18 cellular contexts compared by ENCODE assay signal in the genomic region with DNA sequence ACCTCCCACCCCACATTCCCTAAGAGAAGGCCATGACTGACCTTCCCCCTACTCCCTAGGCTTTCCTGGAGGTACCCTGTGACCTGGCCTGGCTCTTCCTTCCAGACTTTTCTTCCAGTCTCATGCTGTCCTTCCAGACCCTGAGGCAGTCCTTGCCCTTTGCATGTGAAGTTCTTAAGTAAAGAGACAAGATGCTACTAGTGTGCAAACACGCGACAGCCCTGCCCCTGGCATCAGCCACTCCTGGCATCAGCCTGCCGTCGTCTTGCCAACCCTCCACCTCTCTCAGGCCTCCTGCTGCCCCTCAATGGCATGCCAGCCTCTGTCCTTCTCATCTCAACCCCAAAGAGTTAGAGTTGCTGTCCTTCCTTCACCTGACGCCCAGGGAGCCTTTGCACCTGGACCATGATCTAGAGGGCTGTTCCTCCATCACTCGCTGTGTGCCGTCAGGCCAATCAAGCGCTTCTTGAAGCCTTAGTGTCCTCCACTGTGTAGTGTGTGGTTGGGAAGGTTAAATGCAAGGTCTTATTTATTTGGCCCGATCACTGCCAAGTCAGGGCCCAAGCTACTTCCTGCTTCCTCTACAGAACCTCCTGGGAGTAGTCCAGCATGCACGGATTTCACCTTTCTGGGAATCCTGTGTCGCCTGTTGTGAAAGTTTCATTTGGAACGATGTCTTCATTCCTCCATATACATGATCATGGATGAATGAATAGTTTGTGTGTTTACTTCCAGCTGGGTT.
DNase-seq lines count a peak whose midpoint lies in the region; ATAC-seq and TF ChIP-seq lines count a peak whose summit lies in the region.
"Had no signal": no experiment of that assay in that cellular context is flagged by ENCODE, and none has a peak within 500 bp of the region (broad histone marks: within the 10 kb centered on the region; RNA-seq: fewer than 3 reads in every experiment).

No MANE protein-coding gene starts in this region.

- WGBS in prostate gland, result 48% methylated on average over 12 of the region's 12 CpGs

- TF ChIP-seq CTCF in breast epithelium (IDR thresholded peaks at IDR 0.05) (peak in 1 of 3 donors; percentile 19), prostate gland (IDR thresholded peaks at IDR 0.05) (peak in 1 of 4 experiments; percentile 26), GM20000 (IDR thresholded peaks at IDR 0.05; ENCODE audit: extremely low read depth, missing control alignments) (no peak)

- DNase-seq in MG63 (peak; percentile 55), breast epithelium (ENCODE audit: low spot score in 2 of 2) (peak; percentile 86 to 90), kidney tubule cell (ENCODE audit: low spot score) (peak; percentile 70), prostate gland (ENCODE audit: low spot score) (peak; percentile 89), GM20000 (ENCODE audit: low spot score) (no peak), cortex of kidney (lab: John Stamatoyannopoulos, UW) (no peak)
- DNase-seq: activated CD4-positive, alpha-beta T cell treated with anti-CD3 and anti-CD28 coated beads, Interleukin-2, amount 10 ng/mL, durations not matched to agents 7 days and 5 days; activated naive CD4-positive, alpha-beta T cell treated with Interleukin-2 at 50 U/mL for 16 hours; effector CD4-positive, alpha-beta T cell; GDM1; left cardiac atrium; NCI-H1048; NCI-H69; Peyer's patch; posterior cingulate gyrus had no signal

- H3K4me3 ChIP-seq in MG63, result no peak overlapping the region
- no peak overlapping the region for H3K4me3 ChIP-seq in breast epithelium
- no peak overlapping the region for H3K4me3 ChIP-seq in prostate gland
- H3K4me3 ChIP-seq: GM12878, Peyer's patch had no signal

- H3K27me3 ChIP-seq in MG63, result no peaks in the 10 kb centered on the region
- no peaks in the 10 kb centered on the region for H3K27me3 ChIP-seq in breast epithelium
- no peaks in the 10 kb centered on the region for H3K27me3 ChIP-seq in prostate gland (replicated peaks; ENCODE audit: insufficient read depth)
- H3K27me3 ChIP-seq: Peyer's patch had no signal

- H3K4me1 ChIP-seq in breast epithelium, result peaks cover 0 to 5% of the 10 kb centered on the region in 2 donors
- peaks cover 10% of the 10 kb centered on the region for H3K4me1 ChIP-seq in prostate gland (replicated peaks)
- H3K4me1 ChIP-seq: Peyer's patch had no signal

- intact Hi-C loops in breast epithelium (cut with DNase I; ENCODE audit: low total_unique reads), result loop anchor here (10.0 kb wide), 1 partner anchor 59 kb away; the partner anchor contains the start of gene WWC1
- intact Hi-C loops in prostate gland (cut with DNase I), result no loop called here

- TF ChIP-seq POLR2A in breast epithelium (IDR thresholded peaks at IDR 0.05) (no peak), prostate gland (IDR thresholded peaks at IDR 0.05) (no peak)

- no peaks in the 10 kb centered on the region for H3K9me3 ChIP-seq in MG63
- no peaks in the 10 kb centered on the region for H3K9me3 ChIP-seq in breast epithelium
- H3K9me3 ChIP-seq in prostate gland, result no peaks in the 10 kb centered on the region
- H3K9me3 ChIP-seq: Peyer's patch had no signal

- ATAC-seq in GM21423 (IDR thresholded peaks at IDR 0.05; ENCODE audit: unreplicated experiment) (no peak), GM19328 (IDR thresholded peaks at IDR 0.05; ENCODE audit: unreplicated experiment) (no peak)
- ATAC-seq: GM12878 had no signal

- peak overlapping the region; percentile 84 to 85 for H3K27ac ChIP-seq in breast epithelium
- peak overlapping the region; percentile 83 to 91 for H3K27ac ChIP-seq in prostate gland
- H3K27ac ChIP-seq: Peyer's patch had no signal

- H3K36me3 ChIP-seq in MG63 (no peaks in the 10 kb centered on the region), breast epithelium (no peaks in the 10 kb centered on the region), prostate gland (no peaks in the 10 kb centered on the region)
- H3K36me3 ChIP-seq: Peyer's patch had no signal

Comparison
In these comparisons a context has a peak if more than half of its experiments do, and no peak if none do; other contexts are left out.
1. DNase-seq: peak in MG63 (single experiment), breast epithelium (2 of 2), kidney tubule cell (single experiment) and prostate gland (single experiment); none in GM20000 (single experiment) and cortex of kidney (single experiment).